Comparison of ENCODE assay signal across 8 cellular contexts in the genomic region with DNA sequence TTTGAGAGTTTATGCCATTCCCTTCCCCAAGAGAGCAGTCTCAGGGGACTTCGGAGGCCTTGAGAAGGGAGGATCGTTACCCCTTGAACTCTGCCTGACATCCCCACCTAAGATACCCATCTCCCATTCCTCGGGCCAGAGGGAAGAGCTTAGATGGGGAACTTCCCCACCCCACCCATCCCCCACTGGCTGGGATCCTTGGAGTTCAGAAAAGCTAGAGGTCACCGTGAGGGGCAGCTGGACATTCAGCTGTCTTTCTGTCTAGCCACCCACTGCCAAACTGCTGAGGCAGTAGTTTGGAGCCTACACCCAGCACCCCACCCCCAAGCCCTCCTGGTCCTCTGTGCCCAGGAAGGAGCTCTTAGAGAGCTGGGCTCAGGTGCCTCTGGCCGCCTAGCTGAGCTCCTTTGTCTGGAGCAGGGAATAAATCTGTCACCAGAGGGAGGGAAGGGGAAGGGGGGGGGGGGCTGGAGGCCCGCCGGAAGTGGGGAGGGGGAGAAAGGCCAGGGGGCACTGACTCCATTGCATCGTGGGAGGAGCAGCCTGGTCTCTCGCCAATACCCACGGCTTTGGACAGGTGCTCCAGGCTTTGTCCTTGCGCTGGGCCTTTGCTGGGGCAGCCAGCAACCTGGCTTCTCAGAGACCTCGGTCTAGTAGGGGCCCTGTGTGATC. TPM values are rescaled to one million over a fixed set of nuclear protein-coding genes. Genes with fewer than 3 reads are reported as not detected.
DNase-seq lines count a peak whose midpoint lies in the region; ATAC-seq and TF ChIP-seq lines count a peak whose summit lies in the region.
"Had no signal": no experiment of that assay in that cellular context is flagged by ENCODE, and none has a peak within 500 bp of the region (broad histone marks: within the 10 kb centered on the region; RNA-seq: fewer than 3 reads in every experiment).

No MANE protein-coding gene starts in this region.

- peak overlapping the region; percentile 70 to 87 for H3K27ac ChIP-seq in prostate gland
- H3K27ac ChIP-seq: SJSA1 had no signal

- H3K27me3 ChIP-seq in prostate gland (replicated peaks; ENCODE audit: insufficient read depth), result no peaks in the 10 kb centered on the region

- intact Hi-C loops in prostate gland (cut with DNase I), result no loop called here

- H3K4me3 ChIP-seq in epithelial cell of esophagus (ENCODE audit: low read length), result peak overlapping the region; percentile 38
- H3K4me3 ChIP-seq in prostate gland, result peak overlapping the region; percentile 32 to 43

- DNase-seq in DMS79 treated with DMSO at 0.1 percent for 48 hours (lab: John Stamatoyannopoulos, UW) (peak; percentile 49), NCI-H510A treated with DMSO at 0.1 percent for 48 hours (lab: John Stamatoyannopoulos, UW) (peak; percentile 43), epithelial cell of esophagus (ENCODE audit: low read depth) (no peak), prostate gland (ENCODE audit: low spot score) (no peak), GM13977 (ENCODE audit: low spot score) (no peak), HuH-7.5 (ENCODE audit: low spot score) (no peak)

- 44% methylated on average over 12 of the region's 12 CpGs for WGBS in prostate gland

- H3K9me3 ChIP-seq in prostate gland, result no peaks in the 10 kb centered on the region
- H3K9me3 ChIP-seq: SJSA1 had no signal

- TF ChIP-seq CTCF in epithelial cell of esophagus (IDR thresholded peaks at IDR 0.05; ENCODE audit: insufficient read depth, low read depth, low read length, missing control alignments), result no peak
- no peak for TF ChIP-seq CTCF in prostate gland (IDR thresholded peaks at IDR 0.05)
- TF ChIP-seq CTCF in GM13977 (IDR thresholded peaks at IDR 0.05; ENCODE audit: extremely low read depth, insufficient read depth, missing control alignments), result no peak

- H3K36me3 ChIP-seq in prostate gland, result no peaks in the 10 kb centered on the region

- TF ChIP-seq POLR2A in prostate gland (IDR thresholded peaks at IDR 0.05), result no peak

- in situ Hi-C loops in GM13977 (cut with MboI; ENCODE audit: low pct_unique_long_range_greater_than_20kb, low sequenced_read_pairs, unreplicated experiment), result no loop called here

- no peak for ATAC-seq in GM19452 (IDR thresholded peaks at IDR 0.05; ENCODE audit: unreplicated experiment)

- H3K4me1 ChIP-seq in prostate gland (replicated peaks), result peaks cover 13% of the 10 kb centered on the region

RNA-seq across cellular contexts. Expression of gene HSD11B2, which starts 1.0 kb away (rescaled TPM):
- total RNA-seq in prostate gland, result 10 to 100 TPM; 11.4 to 35.6 TPM
- total RNA-seq: SJSA1 had no signal

RNA-seq across cellular contexts. Expression of gene ZDHHC1, which starts 15.7 kb away (rescaled TPM):
- 10 to 100 TPM; 20.3 to 69.8 TPM for total RNA-seq in prostate gland

RNA-seq across cellular contexts. Expression of gene TPPP3, which starts 38.6 kb away (rescaled TPM):
- 1 to 10 TPM; 3.4 to 10.0 TPM for total RNA-seq in prostate gland
- total RNA-seq: SJSA1 had no signal

RNA-seq across cellular contexts. Expression of gene ATP6V0D1, which starts 49.0 kb away (rescaled TPM):
- 100 to 1,000 TPM in 1 of 2 donors, 10 to 100 TPM in 1; 98.3 to 138 TPM for total RNA-seq in prostate gland

RNA-seq across cellular contexts. Expression of gene AGRP, which starts 51.4 kb away (rescaled TPM):
- 1 to 10 TPM in 1 of 2 donors, not detected in 1; 1.5 TPM for total RNA-seq in prostate gland
- total RNA-seq: SJSA1 had no signal

Comparison
In these comparisons a context has a peak if more than half of its experiments do, and no peak if none do; other contexts are left out.
1. DNase-seq: peak in DMS79 treated with DMSO at 0.1 percent for 48 hours (single experiment) and NCI-H510A treated with DMSO at 0.1 percent for 48 hours (single experiment); none in epithelial cell of esophagus (single experiment), prostate gland (single experiment), GM13977 (single experiment) and HuH-7.5 (single experiment).